In the genomic region with DNA sequence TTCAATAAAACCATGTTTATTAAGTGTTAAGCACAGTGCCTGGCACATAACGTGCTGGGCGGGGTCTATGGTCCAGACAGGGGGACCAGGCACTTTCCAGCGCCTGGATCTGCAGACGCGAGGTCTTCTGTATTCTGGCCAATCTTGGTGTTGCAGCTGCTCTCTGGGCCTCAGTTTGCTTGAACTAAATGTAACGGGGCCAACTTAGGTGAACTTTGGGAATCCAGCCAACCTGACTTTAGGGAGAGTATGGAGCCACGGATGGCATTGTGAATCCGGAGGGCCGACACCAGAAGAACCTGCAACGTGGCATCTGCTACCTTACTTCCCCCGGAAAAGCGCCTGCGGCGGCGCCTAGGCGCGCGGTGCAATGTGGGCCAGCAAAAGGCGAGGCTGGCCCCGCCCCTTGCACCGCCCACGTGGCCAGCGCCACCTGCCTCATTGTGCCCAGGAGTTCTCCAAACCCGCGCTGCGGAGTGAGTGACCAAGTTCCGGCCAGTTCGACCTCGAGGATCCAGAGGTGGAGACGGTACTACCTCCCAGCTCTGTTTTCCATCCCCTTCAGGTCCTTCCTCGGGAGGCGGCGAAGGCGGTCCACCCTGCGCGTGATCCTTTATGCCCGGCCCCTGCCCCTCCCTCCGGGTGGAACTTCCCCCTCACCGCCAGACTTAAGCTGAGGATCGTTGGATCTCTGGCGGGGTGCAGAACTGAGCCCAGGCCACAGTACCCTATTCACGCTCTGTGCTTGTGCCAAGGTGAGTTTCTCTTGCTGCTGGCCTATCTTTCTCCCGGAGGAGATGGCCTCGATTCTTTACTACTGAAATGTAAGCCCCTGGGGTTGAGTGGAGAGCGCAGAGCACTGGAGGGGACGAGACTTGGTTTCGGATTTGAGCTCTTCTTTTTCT, we compare ENCODE assay signal across 1 cellular context.
A peak's percentile ranks its signal among the peaks of the same experiment; 100 is the strongest.
TF ChIP-seq lines count a peak whose summit lies in the region.

A gene (plus strand): TSS at position 426 of the 905 bp plus-strand sequence. CDS start 10,969 bp downstream, outside the sequence.

TF ChIP-seq in HepG2, 621 proteins besides CTCF, POLR2A, EP300 and RAD21 (continued from another document and continues in another):
- TF ChIP-seq, protein P1, sequence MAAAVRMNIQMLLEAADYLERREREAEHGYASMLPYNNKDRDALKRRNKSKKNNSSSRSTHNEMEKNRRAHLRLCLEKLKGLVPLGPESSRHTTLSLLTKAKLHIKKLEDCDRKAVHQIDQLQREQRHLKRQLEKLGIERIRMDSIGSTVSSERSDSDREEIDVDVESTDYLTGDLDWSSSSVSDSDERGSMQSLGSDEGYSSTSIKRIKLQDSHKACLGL (CRISPR knock-in tag; IDR thresholded peaks at IDR 0.05) = peak; percentile 97
- TF ChIP-seq BCL6 (CRISPR knock-in tag; IDR thresholded peaks at IDR 0.05) = no peak
- no peak for TF ChIP-seq ZNF670 (CRISPR knock-in tag; IDR thresholded peaks at IDR 0.05; ENCODE audit: borderline replicate concordance)
- 0 out of 2 replicates have a peak, but pooled peaks have one; percentile 50 for TF ChIP-seq AKAP8 (CRISPR knock-in tag; IDR thresholded peaks at IDR 0.05)
- no peak for TF ChIP-seq ZNF101 (CRISPR knock-in tag; IDR thresholded peaks at IDR 0.05; ENCODE audit: borderline replicate concordance, low read depth)
- TF ChIP-seq ETV6 (CRISPR knock-in tag; conservative IDR thresholded peaks at IDR 0.05) = 0 out of 2 replicates have a peak, but pooled peaks have one; percentile 40
- peak; percentile 99; the same call in 2 of the 3 replicates for TF ChIP-seq MXI1 (IDR thresholded peaks at IDR 0.05; ENCODE audit: borderline replicate concordance, low read depth, low read length)
- peak; percentile 92 for TF ChIP-seq IRX3 (CRISPR knock-in tag; IDR thresholded peaks at IDR 0.05; ENCODE audit: borderline replicate concordance, low read depth)
- no peak for TF ChIP-seq ZNF17 (CRISPR knock-in tag; IDR thresholded peaks at IDR 0.05)
- TF ChIP-seq ZNF878 (CRISPR knock-in tag; IDR thresholded peaks at IDR 0.05) = no peak
- TF ChIP-seq, protein P2, sequence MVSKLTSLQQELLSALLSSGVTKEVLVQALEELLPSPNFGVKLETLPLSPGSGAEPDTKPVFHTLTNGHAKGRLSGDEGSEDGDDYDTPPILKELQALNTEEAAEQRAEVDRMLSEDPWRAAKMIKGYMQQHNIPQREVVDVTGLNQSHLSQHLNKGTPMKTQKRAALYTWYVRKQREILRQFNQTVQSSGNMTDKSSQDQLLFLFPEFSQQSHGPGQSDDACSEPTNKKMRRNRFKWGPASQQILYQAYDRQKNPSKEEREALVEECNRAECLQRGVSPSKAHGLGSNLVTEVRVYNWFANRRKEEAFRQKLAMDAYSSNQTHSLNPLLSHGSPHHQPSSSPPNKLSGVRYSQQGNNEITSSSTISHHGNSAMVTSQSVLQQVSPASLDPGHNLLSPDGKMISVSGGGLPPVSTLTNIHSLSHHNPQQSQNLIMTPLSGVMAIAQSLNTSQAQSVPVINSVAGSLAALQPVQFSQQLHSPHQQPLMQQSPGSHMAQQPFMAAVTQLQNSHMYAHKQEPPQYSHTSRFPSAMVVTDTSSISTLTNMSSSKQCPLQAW (CRISPR knock-in tag; IDR thresholded peaks at IDR 0.05) = peak; percentile 94
- TF ChIP-seq PTBP1 (IDR thresholded peaks at IDR 0.05; ENCODE audit: low read depth, low read length, poor library complexity, severe bottlenecking) = no peak
- no peak for TF ChIP-seq TAF15 (IDR thresholded peaks at IDR 0.05; ENCODE audit: low read depth, low read length, poor library complexity, severe bottlenecking)
- peak; percentile 88 for TF ChIP-seq YEATS2 (CRISPR knock-in tag; IDR thresholded peaks at IDR 0.05; ENCODE audit: borderline replicate concordance)
- TF ChIP-seq ARNTL (CRISPR knock-in tag; IDR thresholded peaks at IDR 0.05) = peak; percentile 91
- no peak for TF ChIP-seq PAX8 (CRISPR knock-in tag; IDR thresholded peaks at IDR 0.05; ENCODE audit: borderline replicate concordance)
- peak; percentile 89; the same call in 1 of the 2 replicates for TF ChIP-seq THYN1 (CRISPR knock-in tag; IDR thresholded peaks at IDR 0.05; ENCODE audit: borderline replicate concordance, low read depth)
- TF ChIP-seq, protein P3, sequence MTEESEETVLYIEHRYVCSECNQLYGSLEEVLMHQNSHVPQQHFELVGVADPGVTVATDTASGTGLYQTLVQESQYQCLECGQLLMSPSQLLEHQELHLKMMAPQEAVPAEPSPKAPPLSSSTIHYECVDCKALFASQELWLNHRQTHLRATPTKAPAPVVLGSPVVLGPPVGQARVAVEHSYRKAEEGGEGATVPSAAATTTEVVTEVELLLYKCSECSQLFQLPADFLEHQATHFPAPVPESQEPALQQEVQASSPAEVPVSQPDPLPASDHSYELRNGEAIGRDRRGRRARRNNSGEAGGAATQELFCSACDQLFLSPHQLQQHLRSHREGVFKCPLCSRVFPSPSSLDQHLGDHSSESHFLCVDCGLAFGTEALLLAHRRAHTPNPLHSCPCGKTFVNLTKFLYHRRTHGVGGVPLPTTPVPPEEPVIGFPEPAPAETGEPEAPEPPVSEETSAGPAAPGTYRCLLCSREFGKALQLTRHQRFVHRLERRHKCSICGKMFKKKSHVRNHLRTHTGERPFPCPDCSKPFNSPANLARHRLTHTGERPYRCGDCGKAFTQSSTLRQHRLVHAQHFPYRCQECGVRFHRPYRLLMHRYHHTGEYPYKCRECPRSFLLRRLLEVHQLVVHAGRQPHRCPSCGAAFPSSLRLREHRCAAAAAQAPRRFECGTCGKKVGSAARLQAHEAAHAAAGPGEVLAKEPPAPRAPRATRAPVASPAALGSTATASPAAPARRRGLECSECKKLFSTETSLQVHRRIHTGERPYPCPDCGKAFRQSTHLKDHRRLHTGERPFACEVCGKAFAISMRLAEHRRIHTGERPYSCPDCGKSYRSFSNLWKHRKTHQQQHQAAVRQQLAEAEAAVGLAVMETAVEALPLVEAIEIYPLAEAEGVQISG (CRISPR knock-in tag; IDR thresholded peaks at IDR 0.05) = peak; percentile 92
- no peak for TF ChIP-seq FIP1L1 (IDR thresholded peaks at IDR 0.05; ENCODE audit: borderline replicate concordance, insufficient read depth, low read depth, low read length)
- TF ChIP-seq HOXA7 (CRISPR knock-in tag; IDR thresholded peaks at IDR 0.05) = no peak
- peak; percentile 33; the same call in 1 of the 2 replicates for TF ChIP-seq SUZ12 (IDR thresholded peaks at IDR 0.05; ENCODE audit: low read depth, low read length)
- TF ChIP-seq ZNF282 (IDR thresholded peaks at IDR 0.05; ENCODE audit: partially characterized antibody) = no peak
- no peak for TF ChIP-seq ZSCAN30 (CRISPR knock-in tag; IDR thresholded peaks at IDR 0.05)
- TF ChIP-seq, protein P4, sequence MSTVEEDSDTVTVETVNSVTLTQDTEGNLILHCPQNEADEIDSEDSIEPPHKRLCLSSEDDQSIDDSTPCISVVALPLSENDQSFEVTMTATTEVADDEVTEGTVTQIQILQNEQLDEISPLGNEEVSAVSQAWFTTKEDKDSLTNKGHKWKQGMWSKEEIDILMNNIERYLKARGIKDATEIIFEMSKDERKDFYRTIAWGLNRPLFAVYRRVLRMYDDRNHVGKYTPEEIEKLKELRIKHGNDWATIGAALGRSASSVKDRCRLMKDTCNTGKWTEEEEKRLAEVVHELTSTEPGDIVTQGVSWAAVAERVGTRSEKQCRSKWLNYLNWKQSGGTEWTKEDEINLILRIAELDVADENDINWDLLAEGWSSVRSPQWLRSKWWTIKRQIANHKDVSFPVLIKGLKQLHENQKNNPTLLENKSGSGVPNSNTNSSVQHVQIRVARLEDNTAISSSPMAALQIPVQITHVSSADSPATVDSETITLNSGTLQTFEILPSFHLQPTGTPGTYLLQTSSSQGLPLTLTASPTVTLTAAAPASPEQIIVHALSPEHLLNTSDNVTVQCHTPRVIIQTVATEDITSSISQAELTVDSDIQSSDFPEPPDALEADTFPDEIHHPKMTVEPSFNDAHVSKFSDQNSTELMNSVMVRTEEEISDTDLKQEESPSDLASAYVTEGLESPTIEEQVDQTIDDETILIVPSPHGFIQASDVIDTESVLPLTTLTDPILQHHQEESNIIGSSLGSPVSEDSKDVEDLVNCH (CRISPR knock-in tag; IDR thresholded peaks at IDR 0.05) = 0 out of 2 replicates have a peak, but pooled peaks have one; percentile 15
- TF ChIP-seq, protein P5, sequence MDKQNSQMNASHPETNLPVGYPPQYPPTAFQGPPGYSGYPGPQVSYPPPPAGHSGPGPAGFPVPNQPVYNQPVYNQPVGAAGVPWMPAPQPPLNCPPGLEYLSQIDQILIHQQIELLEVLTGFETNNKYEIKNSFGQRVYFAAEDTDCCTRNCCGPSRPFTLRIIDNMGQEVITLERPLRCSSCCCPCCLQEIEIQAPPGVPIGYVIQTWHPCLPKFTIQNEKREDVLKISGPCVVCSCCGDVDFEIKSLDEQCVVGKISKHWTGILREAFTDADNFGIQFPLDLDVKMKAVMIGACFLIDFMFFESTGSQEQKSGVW (CRISPR knock-in tag; IDR thresholded peaks at IDR 0.05; ENCODE audit: borderline replicate concordance) = peak; percentile 49; the same call in 1 of the 2 replicates
- TF ChIP-seq RXRA (CRISPR knock-in tag; IDR thresholded peaks at IDR 0.05) = peak; percentile 86
- 0 out of 2 replicates have a peak, but pooled peaks have one; percentile 29 for TF ChIP-seq SNAI1 (CRISPR knock-in tag; IDR thresholded peaks at IDR 0.05; ENCODE audit: borderline replicate concordance)
- TF ChIP-seq PHF8 (CRISPR knock-in tag; IDR thresholded peaks at IDR 0.05) = peak; percentile 82
- no peak for TF ChIP-seq TBL1XR1 (IDR thresholded peaks at IDR 0.05; ENCODE audit: borderline replicate concordance, low read length, partially characterized antibody)
- peak; percentile 74; the same call in 1 of the 2 replicates for TF ChIP-seq ZNF839 (CRISPR knock-in tag; IDR thresholded peaks at IDR 0.05; ENCODE audit: borderline replicate concordance)
- no peak for TF ChIP-seq SP140L (CRISPR knock-in tag; IDR thresholded peaks at IDR 0.05; ENCODE audit: borderline replicate concordance)
- TF ChIP-seq ZBTB42 (CRISPR knock-in tag; IDR thresholded peaks at IDR 0.05) = peak; percentile 55; the same call in 1 of the 2 replicates
- TF ChIP-seq ZFAT (CRISPR knock-in tag; conservative IDR thresholded peaks at IDR 0.05) = no peak; the same call in 1 of the 2 replicates
- TF ChIP-seq ARNT (IDR thresholded peaks at IDR 0.05) = no peak
- peak; percentile 89 for TF ChIP-seq ATF7-NPFF (CRISPR knock-in tag; IDR thresholded peaks at IDR 0.05; ENCODE audit: low read depth)
- TF ChIP-seq ZNF883 (CRISPR knock-in tag; IDR thresholded peaks at IDR 0.05; ENCODE audit: not compliant biosample characterization) = peak; percentile 89
- TF ChIP-seq STAG1 (CRISPR knock-in tag; IDR thresholded peaks at IDR 0.05) = no peak; the same call in 1 of the 2 replicates
- peak; percentile 90 for TF ChIP-seq ZNF143 (CRISPR knock-in tag; IDR thresholded peaks at IDR 0.05)
- TF ChIP-seq TSC22D2 (CRISPR knock-in tag; IDR thresholded peaks at IDR 0.05; ENCODE audit: borderline replicate concordance) = peak; percentile 25; the same call in 1 of the 2 replicates
- no peak for TF ChIP-seq ZNF382 (CRISPR knock-in tag; IDR thresholded peaks at IDR 0.05; ENCODE audit: borderline replicate concordance)
- TF ChIP-seq ZNF709 (CRISPR knock-in tag; IDR thresholded peaks at IDR 0.05) = peak; percentile 79
- TF ChIP-seq, protein P6, sequence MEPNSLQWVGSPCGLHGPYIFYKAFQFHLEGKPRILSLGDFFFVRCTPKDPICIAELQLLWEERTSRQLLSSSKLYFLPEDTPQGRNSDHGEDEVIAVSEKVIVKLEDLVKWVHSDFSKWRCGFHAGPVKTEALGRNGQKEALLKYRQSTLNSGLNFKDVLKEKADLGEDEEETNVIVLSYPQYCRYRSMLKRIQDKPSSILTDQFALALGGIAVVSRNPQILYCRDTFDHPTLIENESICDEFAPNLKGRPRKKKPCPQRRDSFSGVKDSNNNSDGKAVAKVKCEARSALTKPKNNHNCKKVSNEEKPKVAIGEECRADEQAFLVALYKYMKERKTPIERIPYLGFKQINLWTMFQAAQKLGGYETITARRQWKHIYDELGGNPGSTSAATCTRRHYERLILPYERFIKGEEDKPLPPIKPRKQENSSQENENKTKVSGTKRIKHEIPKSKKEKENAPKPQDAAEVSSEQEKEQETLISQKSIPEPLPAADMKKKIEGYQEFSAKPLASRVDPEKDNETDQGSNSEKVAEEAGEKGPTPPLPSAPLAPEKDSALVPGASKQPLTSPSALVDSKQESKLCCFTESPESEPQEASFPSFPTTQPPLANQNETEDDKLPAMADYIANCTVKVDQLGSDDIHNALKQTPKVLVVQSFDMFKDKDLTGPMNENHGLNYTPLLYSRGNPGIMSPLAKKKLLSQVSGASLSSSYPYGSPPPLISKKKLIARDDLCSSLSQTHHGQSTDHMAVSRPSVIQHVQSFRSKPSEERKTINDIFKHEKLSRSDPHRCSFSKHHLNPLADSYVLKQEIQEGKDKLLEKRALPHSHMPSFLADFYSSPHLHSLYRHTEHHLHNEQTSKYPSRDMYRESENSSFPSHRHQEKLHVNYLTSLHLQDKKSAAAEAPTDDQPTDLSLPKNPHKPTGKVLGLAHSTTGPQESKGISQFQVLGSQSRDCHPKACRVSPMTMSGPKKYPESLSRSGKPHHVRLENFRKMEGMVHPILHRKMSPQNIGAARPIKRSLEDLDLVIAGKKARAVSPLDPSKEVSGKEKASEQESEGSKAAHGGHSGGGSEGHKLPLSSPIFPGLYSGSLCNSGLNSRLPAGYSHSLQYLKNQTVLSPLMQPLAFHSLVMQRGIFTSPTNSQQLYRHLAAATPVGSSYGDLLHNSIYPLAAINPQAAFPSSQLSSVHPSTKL (CRISPR knock-in tag; IDR thresholded peaks at IDR 0.05) = peak; percentile 54; the same call in 1 of the 2 replicates
- peak; percentile 47 for TF ChIP-seq TEAD3 (CRISPR knock-in tag; optimal IDR thresholded peaks at IDR 0.05; ENCODE audit: borderline replicate concordance)
- peak; percentile 97 for TF ChIP-seq ZNF274 (CRISPR knock-in tag; IDR thresholded peaks at IDR 0.05)
